ENCODE assay signal across 1 cellular context in the genomic region with DNA sequence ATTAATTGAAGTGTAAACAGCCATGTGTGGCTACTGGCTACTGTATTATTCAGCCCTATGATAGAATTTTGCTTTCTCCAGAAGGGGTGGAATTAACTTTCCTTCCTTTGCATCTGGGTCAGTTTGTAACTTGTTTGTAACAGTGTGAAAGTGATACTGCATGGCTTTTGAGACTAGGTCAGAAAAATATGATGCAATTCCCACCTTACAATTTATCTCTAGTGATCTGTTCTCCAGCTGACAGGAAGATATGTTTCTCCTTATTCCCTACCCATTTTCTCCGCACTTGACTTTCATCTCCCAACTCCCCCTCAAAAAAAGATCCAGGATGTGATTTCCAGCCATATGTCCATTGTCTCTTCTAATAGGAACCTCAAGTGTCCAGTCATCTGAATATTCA.
TF ChIP-seq lines count a peak whose summit lies in the region.

No MANE protein-coding gene starts in this region.

TF ChIP-seq in SK-N-SH treated with all-trans-retinoic acid at 6 μM for 48 hours, 23 proteins besides CTCF, POLR2A, EP300 and RAD21 (continued from another document):
- TF ChIP-seq, protein P1, sequence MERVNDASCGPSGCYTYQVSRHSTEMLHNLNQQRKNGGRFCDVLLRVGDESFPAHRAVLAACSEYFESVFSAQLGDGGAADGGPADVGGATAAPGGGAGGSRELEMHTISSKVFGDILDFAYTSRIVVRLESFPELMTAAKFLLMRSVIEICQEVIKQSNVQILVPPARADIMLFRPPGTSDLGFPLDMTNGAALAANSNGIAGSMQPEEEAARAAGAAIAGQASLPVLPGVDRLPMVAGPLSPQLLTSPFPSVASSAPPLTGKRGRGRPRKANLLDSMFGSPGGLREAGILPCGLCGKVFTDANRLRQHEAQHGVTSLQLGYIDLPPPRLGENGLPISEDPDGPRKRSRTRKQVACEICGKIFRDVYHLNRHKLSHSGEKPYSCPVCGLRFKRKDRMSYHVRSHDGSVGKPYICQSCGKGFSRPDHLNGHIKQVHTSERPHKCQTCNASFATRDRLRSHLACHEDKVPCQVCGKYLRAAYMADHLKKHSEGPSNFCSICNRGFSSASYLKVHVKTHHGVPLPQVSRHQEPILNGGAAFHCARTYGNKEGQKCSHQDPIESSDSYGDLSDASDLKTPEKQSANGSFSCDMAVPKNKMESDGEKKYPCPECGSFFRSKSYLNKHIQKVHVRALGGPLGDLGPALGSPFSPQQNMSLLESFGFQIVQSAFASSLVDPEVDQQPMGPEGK (CRISPR knock-in tag; IDR thresholded peaks at IDR 0.05; ENCODE audit: borderline replicate concordance): no peak
- no peak for TF ChIP-seq SNAI2 (CRISPR knock-in tag; IDR thresholded peaks at IDR 0.05)
